In the genomic region with DNA sequence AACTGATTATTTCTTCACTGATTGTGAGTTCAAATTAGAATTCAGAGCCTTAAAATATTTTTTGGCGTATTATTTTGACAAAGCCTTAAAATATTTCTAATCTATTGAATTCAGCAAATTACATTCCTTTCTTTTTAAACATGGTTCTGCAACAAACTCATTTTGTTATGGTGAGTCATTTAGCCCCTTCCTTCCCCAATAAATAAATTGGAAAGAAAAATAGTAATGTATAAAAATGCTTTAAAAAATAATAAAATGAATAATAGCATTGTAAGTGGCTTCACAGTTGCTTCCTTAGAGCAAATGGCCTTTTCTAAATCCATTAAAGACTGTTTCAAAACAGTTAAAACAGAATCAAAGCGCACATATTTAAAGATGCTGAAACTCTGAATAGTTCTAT, we compare ENCODE assay signal across 1 cellular context.
TF ChIP-seq lines count a peak whose summit lies in the region.

No MANE protein-coding gene starts in this region.

TF ChIP-seq in HepG2, 621 proteins besides CTCF, POLR2A, EP300 and RAD21:
- TF ChIP-seq MXD4 (CRISPR knock-in tag; IDR thresholded peaks at IDR 0.05) (no peak), TEAD2 (CRISPR knock-in tag; IDR thresholded peaks at IDR 0.05) (no peak), ZFP36 (IDR thresholded peaks at IDR 0.05; ENCODE audit: borderline replicate concordance, low read depth, low read length, partially characterized antibody) (no peak), ZNF331 (CRISPR knock-in tag; IDR thresholded peaks at IDR 0.05) (no peak), ZNF230 (CRISPR knock-in tag; IDR thresholded peaks at IDR 0.05) (no peak)
- TF ChIP-seq, protein P1, sequence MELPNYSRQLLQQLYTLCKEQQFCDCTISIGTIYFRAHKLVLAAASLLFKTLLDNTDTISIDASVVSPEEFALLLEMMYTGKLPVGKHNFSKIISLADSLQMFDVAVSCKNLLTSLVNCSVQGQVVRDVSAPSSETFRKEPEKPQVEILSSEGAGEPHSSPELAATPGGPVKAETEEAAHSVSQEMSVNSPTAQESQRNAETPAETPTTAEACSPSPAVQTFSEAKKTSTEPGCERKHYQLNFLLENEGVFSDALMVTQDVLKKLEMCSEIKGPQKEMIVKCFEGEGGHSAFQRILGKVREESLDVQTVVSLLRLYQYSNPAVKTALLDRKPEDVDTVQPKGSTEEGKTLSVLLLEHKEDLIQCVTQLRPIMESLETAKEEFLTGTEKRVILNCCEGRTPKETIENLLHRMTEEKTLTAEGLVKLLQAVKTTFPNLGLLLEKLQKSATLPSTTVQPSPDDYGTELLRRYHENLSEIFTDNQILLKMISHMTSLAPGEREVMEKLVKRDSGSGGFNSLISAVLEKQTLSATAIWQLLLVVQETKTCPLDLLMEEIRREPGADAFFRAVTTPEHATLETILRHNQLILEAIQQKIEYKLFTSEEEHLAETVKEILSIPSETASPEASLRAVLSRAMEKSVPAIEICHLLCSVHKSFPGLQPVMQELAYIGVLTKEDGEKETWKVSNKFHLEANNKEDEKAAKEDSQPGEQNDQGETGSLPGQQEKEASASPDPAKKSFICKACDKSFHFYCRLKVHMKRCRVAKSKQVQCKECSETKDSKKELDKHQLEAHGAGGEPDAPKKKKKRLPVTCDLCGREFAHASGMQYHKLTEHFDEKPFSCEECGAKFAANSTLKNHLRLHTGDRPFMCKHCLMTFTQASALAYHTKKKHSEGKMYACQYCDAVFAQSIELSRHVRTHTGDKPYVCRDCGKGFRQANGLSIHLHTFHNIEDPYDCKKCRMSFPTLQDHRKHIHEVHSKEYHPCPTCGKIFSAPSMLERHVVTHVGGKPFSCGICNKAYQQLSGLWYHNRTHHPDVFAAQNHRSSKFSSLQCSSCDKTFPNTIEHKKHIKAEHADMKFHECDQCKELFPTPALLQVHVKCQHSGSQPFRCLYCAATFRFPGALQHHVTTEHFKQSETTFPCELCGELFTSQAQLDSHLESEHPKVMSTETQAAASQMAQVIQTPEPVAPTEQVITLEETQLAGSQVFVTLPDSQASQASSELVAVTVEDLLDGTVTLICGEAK (IDR thresholded peaks at IDR 0.05), result no peak
- TF ChIP-seq, protein P1 (CRISPR knock-in tag; IDR thresholded peaks at IDR 0.05), result no peak
TF ChIP-seq in HepG2: peak in this region for 0.
